ENCODE assay signal across 7 cellular contexts in genomic region chr1:6602669-6603423, GRCh38.
A peak's percentile ranks its signal among the peaks of the same experiment; 100 is the strongest.
DNase-seq lines count a peak whose midpoint lies in the region; ATAC-seq and TF ChIP-seq lines count a peak whose summit lies in the region.

TSS of gene KLHL21 (minus strand) at chr1:6602869. CDS start at chr1:6602817, 52 bp downstream.

- in situ Hi-C loops in T47D (cut with HindIII; ENCODE audit: low pct_unique_long_range_greater_than_20kb, low sequenced_read_pairs): no loop called here

- H3K27ac ChIP-seq in VCaP: peak within 1 kb of the TSS; percentile 86
- peak within 1 kb of the TSS; percentile 44 for H3K27ac ChIP-seq in iPS-20b (ENCODE audit: low read length)
- H3K27ac ChIP-seq in skin epidermis: peak within 1 kb of the TSS; percentile 87 to 99 (median 98)

- TF ChIP-seq CTCF in VCaP (conservative IDR thresholded peaks at IDR 0.05): no peak

- H3K4me1 ChIP-seq in iPS-20b (ENCODE audit: insufficient read depth, low read length): peaks cover 12% of the 10 kb centered on the region

- no peaks in the 10 kb centered on the region for H3K9me3 ChIP-seq in iPS-20b (ENCODE audit: insufficient read depth, low read depth, low read length)

- ATAC-seq in GM18502 (IDR thresholded peaks at IDR 0.05; ENCODE audit: poor library complexity, unreplicated experiment): peak; percentile 60
- peak; percentile 52 for ATAC-seq in HG02763 (IDR thresholded peaks at IDR 0.05; ENCODE audit: unreplicated experiment)

- peak within 1 kb of the TSS; percentile 93 for H3K4me3 ChIP-seq in iPS-20b (ENCODE audit: low read length)
- H3K4me3 ChIP-seq in skin epidermis: peak within 1 kb of the TSS; percentile 70 to 98 (median 88)

- DNase-seq in NCI-H2029 (lab: John Stamatoyannopoulos, UW) (peak; percentile 61), T47D (ENCODE audit: low read depth in 1 of 2, low spot score in 1 of 2) (peak; percentile 66 to 90)

- H3K9ac ChIP-seq in iPS-20b (ENCODE audit: low read depth, low read length): peak within 1 kb of the TSS; percentile 84

- H3K27me3 ChIP-seq in iPS-20b (ENCODE audit: insufficient read depth, low read length): peaks cover 13% of the 10 kb centered on the region; the same call in 1 of the 2 replicates

- H3K36me3 ChIP-seq in iPS-20b (ENCODE audit: insufficient read depth, low read depth, low read length): peaks cover 11% of the 10 kb centered on the region

Comparison
In these comparisons a context has a peak if more than half of its experiments do, and no peak if none do; other contexts are left out.
1. Peak in every context shown above with its lines: DNase-seq, ATAC-seq, H3K4me3 ChIP-seq and H3K27ac ChIP-seq.
2. H3K27ac ChIP-seq: peak in every context shown above with its lines; median percentile 98 in skin epidermis; 86 in VCaP; 44 in iPS-20b.